ENCODE assay signal across 12 cellular contexts in genomic region chr11:2813141-2813908, GRCh38.
DNase-seq lines count a peak whose midpoint lies in the region; ATAC-seq, FAIRE-seq and TF ChIP-seq lines count a peak whose summit lies in the region.
"Had no signal": no experiment of that assay in that cellular context is flagged by ENCODE, and none has a peak within 500 bp of the region (broad histone marks: within the 10 kb centered on the region; RNA-seq: fewer than 3 reads in every experiment).

No MANE protein-coding gene starts in this region.

- H3K27ac ChIP-seq in lower lobe of right lung (peak overlapping the region; percentile 73), neural progenitor cell (no peak overlapping the region)

- ATAC-seq in Right ventricle myocardium inferior (no peak), left cardiac atrium (no peak), lower lobe of right lung (peak in 1 of 2 donors; percentile 15), HG02759 (IDR thresholded peaks at IDR 0.05; ENCODE audit: unreplicated experiment) (no peak), GM18873 (IDR thresholded peaks at IDR 0.05; ENCODE audit: low FRiP score, unreplicated experiment) (no peak)

- H3K4me1 Mint-ChIP-seq in neural progenitor cell: peaks cover 15% of the 10 kb centered on the region

- no peak overlapping the region for H3K27ac Mint-ChIP-seq in neural progenitor cell
- H3K27ac Mint-ChIP-seq: T-cell had no signal

- no peak overlapping the region for H3K4me3 Mint-ChIP-seq in neural progenitor cell

- peaks cover 6% of the 10 kb centered on the region for H3K9me3 ChIP-seq in lower lobe of right lung
- H3K9me3 ChIP-seq in neural progenitor cell (ENCODE audit: low read depth): no peaks in the 10 kb centered on the region

- intact Hi-C loops in Right ventricle myocardium inferior (cut with DNase I): loop anchor here (5.0 kb wide), 1 partner anchor 69 kb away; no protein-coding TSS in a partner anchor
- intact Hi-C loops in left cardiac atrium (cut with DNase I): no loop called here
- intact Hi-C loops in lower lobe of right lung (cut with DNase I): no loop called here

- no peak overlapping the region for H3K9ac ChIP-seq in neural progenitor cell

- H3F3A ChIP-seq in neural progenitor cell (ENCODE audit: low read depth): no peaks in the 10 kb centered on the region

- H3K27me3 ChIP-seq in lower lobe of right lung (ENCODE audit: low read depth) (no peaks in the 10 kb centered on the region), neural progenitor cell (peaks cover 24% of the 10 kb centered on the region)
- H3K27me3 ChIP-seq: body of pancreas, esophagus muscularis mucosa, left lung had no signal

- no peaks in the 10 kb centered on the region for H3K79me2 ChIP-seq in neural progenitor cell (ENCODE audit: low read depth)

- H3K36me3 Mint-ChIP-seq in neural progenitor cell: peaks cover 2% of the 10 kb centered on the region

- no peak for FAIRE-seq in urothelium cell line (lab: Jason Lieb, UNC)

- no peaks in the 10 kb centered on the region for H3K36me3 ChIP-seq in lower lobe of right lung
- H3K36me3 ChIP-seq in neural progenitor cell: no peaks in the 10 kb centered on the region
- H3K36me3 ChIP-seq: esophagus muscularis mucosa, left lung had no signal

- H3K4me3 ChIP-seq in lower lobe of right lung: no peak overlapping the region
- no peak overlapping the region for H3K4me3 ChIP-seq in neural progenitor cell
- H3K4me3 ChIP-seq: body of pancreas, left lung had no signal

- H3K9me3 Mint-ChIP-seq in neural progenitor cell: peaks cover 24% of the 10 kb centered on the region

- H3K4me2 ChIP-seq in neural progenitor cell: no peak overlapping the region

- DNase-seq in Right ventricle myocardium inferior (ENCODE audit: missing footprints) (peak; percentile 64), left cardiac atrium (no peak), amniotic epithelial cell (ENCODE audit: low read depth) (peak; percentile 89), lower lobe of right lung (peak; percentile 30), urothelium cell line (ENCODE audit: low spot score) (peak; percentile 22), neural progenitor cell (ENCODE audit: low spot score) (no peak)
- DNase-seq: T-cell had no signal

- H3K4me1 ChIP-seq in lower lobe of right lung (peaks cover 27% of the 10 kb centered on the region), neural progenitor cell (no peaks in the 10 kb centered on the region)
- H3K4me1 ChIP-seq: body of pancreas had no signal

- no peak for TF ChIP-seq CTCF in lower lobe of right lung (IDR thresholded peaks at IDR 0.05)
- no peak for TF ChIP-seq CTCF in neural progenitor cell (IDR thresholded peaks at IDR 0.05)

- H2AFZ ChIP-seq in neural progenitor cell (replicated peaks): no peak overlapping the region

- no peaks in the 10 kb centered on the region for H4K20me1 ChIP-seq in neural progenitor cell (ENCODE audit: low read depth)

- H3K27me3 Mint-ChIP-seq in neural progenitor cell (ENCODE audit: insufficient read depth, low read depth): peaks cover 21% of the 10 kb centered on the region
- H3K27me3 Mint-ChIP-seq: T-cell had no signal

Comparison
In these comparisons a context has a peak if more than half of its experiments do, and no peak if none do; other contexts are left out.
1. DNase-seq: peak in Right ventricle myocardium inferior (single experiment), amniotic epithelial cell (single experiment), lower lobe of right lung (single experiment) and urothelium cell line (single experiment); none in left cardiac atrium (single experiment) and neural progenitor cell (single experiment).